In the genomic region with DNA sequence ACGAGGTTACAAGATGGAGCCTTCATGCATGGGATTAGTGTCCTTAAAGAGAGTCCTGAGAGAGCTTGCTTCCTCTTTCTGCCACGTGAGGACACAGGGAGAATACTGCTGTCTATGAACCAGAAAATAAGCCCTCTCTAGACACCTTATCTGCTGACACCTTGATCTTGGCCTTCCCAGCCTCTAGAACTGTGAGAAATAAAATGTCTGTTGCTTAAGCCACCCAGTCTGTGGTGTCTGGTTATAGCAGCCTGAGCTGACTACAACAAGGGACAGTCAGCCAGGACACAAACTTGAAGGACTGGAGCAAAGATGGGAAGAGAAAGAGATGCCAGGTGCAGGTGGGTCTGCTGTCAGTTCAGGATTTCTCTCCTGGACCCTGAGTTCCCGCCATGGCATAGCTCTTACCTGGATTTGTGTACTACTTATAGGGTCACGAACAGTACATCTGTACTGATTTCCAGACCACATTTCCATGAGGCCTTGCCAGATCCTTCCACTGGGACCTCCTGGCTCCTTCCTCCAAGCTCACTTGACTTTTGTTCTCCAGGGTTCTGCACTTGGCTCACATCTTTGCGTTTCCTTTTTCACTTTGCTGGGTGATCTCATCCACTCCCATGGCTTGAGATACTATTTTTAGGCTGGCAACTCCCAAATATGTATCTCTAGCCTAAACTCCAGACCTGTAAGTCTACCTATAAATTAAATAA, we compare ENCODE assay signal across 15 cellular contexts. TPM values are rescaled to one million over a fixed set of nuclear protein-coding genes. Genes with fewer than 3 reads are reported as not detected.
DNase-seq lines count a peak whose midpoint lies in the region; ATAC-seq, FAIRE-seq and TF ChIP-seq lines count a peak whose summit lies in the region.
"Had no signal": no experiment of that assay in that cellular context is flagged by ENCODE, and none has a peak within 500 bp of the region (broad histone marks: within the 10 kb centered on the region; RNA-seq: fewer than 3 reads in every experiment).

No MANE protein-coding gene starts in this region.

- WGBS in adrenal gland, 4 donors: 67 to 79% (median 73%) methylated on average over 5 of the region's 5 CpGs

- FAIRE-seq in astrocyte (lab: Jason Lieb, UNC): no peak
- FAIRE-seq: frontal cortex had no signal

- no peak for TF ChIP-seq CTCF in HFFc6 (IDR thresholded peaks at IDR 0.05)
- TF ChIP-seq CTCF in astrocyte (IDR thresholded peaks at IDR 0.05; ENCODE audit: insufficient read depth, low read depth, low read length): no peak
- TF ChIP-seq CTCF in adrenal gland (IDR thresholded peaks at IDR 0.05): no peak

- DNase-seq in HFFc6: no peak
- no peak for DNase-seq in astrocyte (ENCODE audit: low read depth)
- DNase-seq in left ventricle myocardium superior: peak; percentile 41
- DNase-seq in stromal cell of bone marrow (ENCODE audit: low read depth): peak; percentile 45
- no peak for DNase-seq in activated T-helper 2 cell treated with anti-CD3 and anti-CD28 coated beads, Interferon-gamma antibody, Interleukin-2, Interleukin-4, amounts not matched to agents 10 μg/mL and 5 μg/mL and 100 μg/mL, durations not matched to agents 14 hours and 24 hours and 36 hours (ENCODE audit: low spot score)
- no peak for DNase-seq in adrenal gland
- DNase-seq: activated CD8-positive, alpha-beta T cell treated with anti-CD3 and anti-CD28 coated beads, Interleukin-2, amount 10 ng/mL, durations not matched to agents 7 days and 5 days; DND-41; NK-92 treated with Interleukin-12 subunit alpha and Interleukin-12 subunit beta, amount 100 ng/mL, for 24 hours; SIG-M5 had no signal

- ATAC-seq in left ventricle myocardium superior: peak; percentile 94
- no peak for ATAC-seq in GM18505 (IDR thresholded peaks at IDR 0.05; ENCODE audit: unreplicated experiment)
- ATAC-seq in HG03342 (IDR thresholded peaks at IDR 0.05; ENCODE audit: unreplicated experiment): no peak
- ATAC-seq: activated CD8-positive, alpha-beta T cell treated with anti-CD3 and anti-CD28 coated beads, Interleukin-2, amount 10 ng/mL, durations not matched to agents 7 days and 5 days had no signal

- H3K4me1 ChIP-seq in astrocyte (ENCODE audit: insufficient read depth, low read length) (peaks cover 47% of the 10 kb centered on the region), adrenal gland (replicated peaks in 1 of 2) (peaks cover 0 to 12% of the 10 kb centered on the region in 2 donors)

- intact Hi-C loops in left ventricle myocardium superior (cut with micrococcal nuclease): no loop called here
- intact Hi-C loops in activated T-helper 2 cell treated with anti-CD3 and anti-CD28 coated beads, Interferon-gamma antibody, Interleukin-2, Interleukin-4, amounts not matched to agents 10 μg/mL and 5 μg/mL and 100 μg/mL, durations not matched to agents 14 hours and 24 hours and 36 hours (cut with micrococcal nuclease): no loop called here
- intact Hi-C loops in adrenal gland (cut with DNase I): no loop called here

- no peak overlapping the region for H3K4me3 Mint-ChIP-seq in HFFc6
- H3K4me3 Mint-ChIP-seq in astrocyte (ENCODE audit: unreplicated experiment): peak overlapping the region; percentile 18
- no peak overlapping the region for H3K4me3 Mint-ChIP-seq in activated T-helper 2 cell treated with anti-CD3 and anti-CD28 coated beads, Interferon-gamma antibody, Interleukin-2, Interleukin-4, amounts not matched to agents 10 μg/mL and 5 μg/mL and 100 μg/mL, durations not matched to agents 14 hours and 24 hours and 36 hours (ENCODE audit: low read depth)
- H3K4me3 Mint-ChIP-seq: activated CD8-positive, alpha-beta T cell treated with anti-CD3 and anti-CD28 coated beads, Interleukin-2, amount 10 ng/mL, durations not matched to agents 7 days and 5 days had no signal

- no peak overlapping the region for H3K4me3 ChIP-seq in astrocyte (ENCODE audit: insufficient read depth, low read depth, low read length)
- H3K4me3 ChIP-seq in adrenal gland: no peak overlapping the region
- H3K4me3 ChIP-seq: BLaER1 treated with 17β-estradiol and CSF1 and Interleukin-3, amounts not matched to agents 10 nM and 100 nM had no signal

- no peaks in the 10 kb centered on the region for H3K9me3 ChIP-seq in astrocyte (ENCODE audit: insufficient read depth, low read depth, low read length)
- H3K9me3 ChIP-seq in adrenal gland (replicated peaks in 1 of 3): no peaks in the 10 kb centered on the region
- H3K9me3 ChIP-seq: BLaER1 treated with 17β-estradiol and CSF1 and Interleukin-3, amounts not matched to agents 10 nM and 100 nM had no signal

- no peak for TF ChIP-seq POLR2A in GM18505 (IDR thresholded peaks at IDR 0.05; ENCODE audit: borderline replicate concordance, extremely low read depth, insufficient read depth, insufficient read length)
- TF ChIP-seq POLR2A in adrenal gland (IDR thresholded peaks at IDR 0.05): no peak

- no peak overlapping the region for H3K27ac ChIP-seq in astrocyte (ENCODE audit: low read depth, low read length)
- peak overlapping the region in 1 of 5 donors; percentile 37 for H3K27ac ChIP-seq in adrenal gland

- H3K27ac Mint-ChIP-seq in HFFc6: peak overlapping the region; percentile 24; the same call in 1 of the 2 replicates
- H3K27ac Mint-ChIP-seq in astrocyte (ENCODE audit: unreplicated experiment): peak overlapping the region; percentile 23
- H3K27ac Mint-ChIP-seq in activated T-helper 2 cell treated with anti-CD3 and anti-CD28 coated beads, Interferon-gamma antibody, Interleukin-2, Interleukin-4, amounts not matched to agents 10 μg/mL and 5 μg/mL and 100 μg/mL, durations not matched to agents 14 hours and 24 hours and 36 hours: no peak overlapping the region
- H3K27ac Mint-ChIP-seq: activated CD8-positive, alpha-beta T cell treated with anti-CD3 and anti-CD28 coated beads, Interleukin-2, amount 10 ng/mL, durations not matched to agents 7 days and 5 days; progenitor cell of endocrine pancreas had no signal

- no peaks in the 10 kb centered on the region for H3K36me3 ChIP-seq in astrocyte (ENCODE audit: insufficient read depth, low read length)
- H3K36me3 ChIP-seq in adrenal gland (replicated peaks in 1 of 2): no peaks in the 10 kb centered on the region
- H3K36me3 ChIP-seq: BLaER1 treated with 17β-estradiol and CSF1 and Interleukin-3, amounts not matched to agents 10 nM and 100 nM had no signal

- no peaks in the 10 kb centered on the region for H3K79me2 ChIP-seq in astrocyte (ENCODE audit: insufficient read depth, low read length)

- no peaks in the 10 kb centered on the region for H3K27me3 ChIP-seq in astrocyte (ENCODE audit: insufficient read depth, low read length)
- no peaks in the 10 kb centered on the region for H3K27me3 ChIP-seq in adrenal gland
- H3K27me3 ChIP-seq: BLaER1 treated with 17β-estradiol and CSF1 and Interleukin-3, amounts not matched to agents 10 nM and 100 nM had no signal

- H3K4me2 ChIP-seq in astrocyte (ENCODE audit: low read length): peak overlapping the region; percentile 54

- H3K9ac ChIP-seq in astrocyte (ENCODE audit: low read length): no peak overlapping the region
- H3K9ac ChIP-seq: BLaER1 treated with 17β-estradiol and CSF1 and Interleukin-3, amounts not matched to agents 10 nM and 100 nM had no signal

- H2AFZ ChIP-seq in astrocyte (ENCODE audit: low read depth, low read length): no peak overlapping the region

- no peaks in the 10 kb centered on the region for H4K20me1 ChIP-seq in astrocyte (ENCODE audit: insufficient read depth, low read length)
- H4K20me1 ChIP-seq: BLaER1 treated with 17β-estradiol and CSF1 and Interleukin-3, amounts not matched to agents 10 nM and 100 nM had no signal

- H3K9me3 Mint-ChIP-seq in HFFc6: no peaks in the 10 kb centered on the region
- no peaks in the 10 kb centered on the region for H3K9me3 Mint-ChIP-seq in astrocyte (ENCODE audit: unreplicated experiment)
- H3K9me3 Mint-ChIP-seq in activated T-helper 2 cell treated with anti-CD3 and anti-CD28 coated beads, Interferon-gamma antibody, Interleukin-2, Interleukin-4, amounts not matched to agents 10 μg/mL and 5 μg/mL and 100 μg/mL, durations not matched to agents 14 hours and 24 hours and 36 hours: no peaks in the 10 kb centered on the region

- H3K36me3 Mint-ChIP-seq in HFFc6 (ENCODE audit: low read depth) (no peaks in the 10 kb centered on the region), astrocyte (ENCODE audit: low read depth, unreplicated experiment) (no peaks in the 10 kb centered on the region)
- H3K36me3 Mint-ChIP-seq in activated T-helper 2 cell treated with anti-CD3 and anti-CD28 coated beads, Interferon-gamma antibody, Interleukin-2, Interleukin-4, amounts not matched to agents 10 μg/mL and 5 μg/mL and 100 μg/mL, durations not matched to agents 14 hours and 24 hours and 36 hours (ENCODE audit: low read depth): no peaks in the 10 kb centered on the region

- H3K27me3 Mint-ChIP-seq in HFFc6 (ENCODE audit: insufficient read depth): peaks cover 9% of the 10 kb centered on the region
- no peaks in the 10 kb centered on the region for H3K27me3 Mint-ChIP-seq in astrocyte (ENCODE audit: low read depth, unreplicated experiment)
- H3K27me3 Mint-ChIP-seq in activated T-helper 2 cell treated with anti-CD3 and anti-CD28 coated beads, Interferon-gamma antibody, Interleukin-2, Interleukin-4, amounts not matched to agents 10 μg/mL and 5 μg/mL and 100 μg/mL, durations not matched to agents 14 hours and 24 hours and 36 hours (ENCODE audit: low read depth): peaks cover 2% of the 10 kb centered on the region
- H3K27me3 Mint-ChIP-seq: progenitor cell of endocrine pancreas had no signal

- peaks cover 56% of the 10 kb centered on the region for H3K4me1 Mint-ChIP-seq in HFFc6 (ENCODE audit: low read depth)
- peaks cover 58% of the 10 kb centered on the region for H3K4me1 Mint-ChIP-seq in astrocyte (ENCODE audit: low read depth, unreplicated experiment)
- H3K4me1 Mint-ChIP-seq in activated T-helper 2 cell treated with anti-CD3 and anti-CD28 coated beads, Interferon-gamma antibody, Interleukin-2, Interleukin-4, amounts not matched to agents 10 μg/mL and 5 μg/mL and 100 μg/mL, durations not matched to agents 14 hours and 24 hours and 36 hours (ENCODE audit: low read depth): no peaks in the 10 kb centered on the region

RNA-seq across cellular contexts. Expression of gene LIFR, which starts 44.8 kb away (rescaled TPM):
- total RNA-seq in HFFc6 (2021; fragmentation: NEBNext Ultra II Directional; extraction: Animal tissue kit (Norgen Biotek cat#: 25700)): 1 to 10 TPM; 4.7 to 7.1 (median 5.4) TPM
- 16.0 and 20.3 TPM in 2 replicates for total RNA-seq in astrocyte
- 61.1 TPM for total RNA-seq in left ventricle myocardium superior
- total RNA-seq in activated T-helper 2 cell treated with anti-CD3 and anti-CD28 coated beads, Interferon-gamma antibody, Interleukin-2, Interleukin-4, amounts not matched to agents 10 μg/mL and 5 μg/mL and 100 μg/mL, durations not matched to agents 14 hours and 24 hours and 36 hours: 0.25 TPM in 1 of 2 replicates, not detected in the other
- 100 to 1,000 TPM in 3 of 8 donors, 10 to 100 TPM in 5; 43.2 to 118 (median 68.0) TPM for total RNA-seq in adrenal gland
- 10 to 100 TPM in 2 of 3 donors, 1 to 10 TPM in 1; 9.2 to 18.3 (median 10.2) TPM for polyA plus RNA-seq in adrenal gland
- total RNA-seq: activated CD8-positive, alpha-beta T cell treated with anti-CD3 and anti-CD28 coated beads, Interleukin-2, amount 10 ng/mL, durations not matched to agents 7 days and 5 days had no signal

Comparison
In these comparisons a context has a peak if more than half of its experiments do, and no peak if none do; other contexts are left out.
1. DNase-seq: peak in left ventricle myocardium superior (single experiment) and stromal cell of bone marrow (single experiment); none in HFFc6 (single experiment), astrocyte (single experiment), activated T-helper 2 cell treated with anti-CD3 and anti-CD28 coated beads, Interferon-gamma antibody, Interleukin-2, Interleukin-4, amounts not matched to agents 10 μg/mL and 5 μg/mL and 100 μg/mL, durations not matched to agents 14 hours and 24 hours and 36 hours (single experiment) and adrenal gland (0 of 7).